Comparison of ENCODE assay signal across 24 cellular contexts in genomic region chr7:43792471-43792870, GRCh38. TPM values are rescaled to one million over a fixed set of nuclear protein-coding genes. Genes with fewer than 3 reads are reported as not detected.
A peak's percentile ranks its signal among the peaks of the same experiment; 100 is the strongest.
DNase-seq lines count a peak whose midpoint lies in the region; ATAC-seq, FAIRE-seq and TF ChIP-seq lines count a peak whose summit lies in the region.
"Had no signal": no experiment of that assay in that cellular context is flagged by ENCODE, and none has a peak within 500 bp of the region (broad histone marks: within the 10 kb centered on the region; RNA-seq: fewer than 3 reads in every experiment).

No MANE protein-coding gene starts in this region.

- no peak overlapping the region for H3K18ac ChIP-seq in trophoblast cell (ENCODE audit: low read length)

- no peaks in the 10 kb centered on the region for H3K9me1 ChIP-seq in K562 (ENCODE audit: control insufficient read depth, insufficient read depth, low read length)

- BruUV-seq in K562 (replicated peaks; lab: Mats Ljungman, UMichigan) = no TSS peak

- H3K79me2 ChIP-seq in K562 (ENCODE audit: control insufficient read depth, insufficient read depth, low read length) (no peaks in the 10 kb centered on the region), trophoblast cell (ENCODE audit: control insufficient read depth, insufficient read depth, low read length, poor library complexity) (no peaks in the 10 kb centered on the region)

- CTCF ChIA-PET in K562 (lab: Yijun Ruan, JAX; ENCODE audit: low intra/inter-chr PET ratio) = no interaction called here

- H2AFZ ChIP-seq in K562 (ENCODE audit: low read depth, low read length) = no peak overlapping the region
- no peak overlapping the region for H2AFZ ChIP-seq in trophoblast cell (ENCODE audit: insufficient read depth, low read length, poor library complexity)
- H2AFZ ChIP-seq: GM23338 had no signal

- no peak overlapping the region for H2BK120ac ChIP-seq in trophoblast cell (ENCODE audit: insufficient read depth, low read length, poor library complexity)

- TF ChIP-seq RAD21 in K562 (CRISPR knock-in tag; conservative IDR thresholded peaks at IDR 0.05 in 1 of 2, IDR thresholded peaks at IDR 0.05 in 1 of 2) = no peak

- no peak overlapping the region for H2BK5ac ChIP-seq in trophoblast cell (ENCODE audit: low read depth, low read length, poor library complexity)

- 73% methylated on average over 6 of the region's 6 CpGs for WGBS in K562 (ENCODE audit: insufficient coverage, low coverage, missing lambda C conversion rate)
- WGBS in gastroesophageal sphincter (ENCODE audit: low coverage in 1 of 2), 2 donors = 64 to 76% methylated on average over 4 to 6 of the region's 6 CpGs
- WGBS in sigmoid colon, 2 donors = 76 to 89% methylated on average over 6 of the region's 6 CpGs
- no CpG with 5 or more reads among the region's 6 CpGs for WGBS in trophoblast cell (ENCODE audit: extremely low coverage, insufficient coverage, insufficient read length)

- intact Hi-C loops in K562 (cut with micrococcal nuclease) = no loop called here
- intact Hi-C loops in sigmoid colon (cut with DNase I) = no loop called here

- no peaks in the 10 kb centered on the region for H3K4me1 ChIP-seq in K562 (replicated peaks in 1 of 2; ENCODE audit: control insufficient read depth in 2 of 2, insufficient read depth in 2 of 2, low read length in 2 of 2)
- peaks cover 0 to 14% (median 0%) of the 10 kb centered on the region in 3 donors for H3K4me1 ChIP-seq in gastroesophageal sphincter
- H3K4me1 ChIP-seq in sigmoid colon = peaks cover 0 to 33% (median 14%) of the 10 kb centered on the region in 4 donors
- H3K4me1 ChIP-seq in trophoblast cell (ENCODE audit: control insufficient read depth in 1 of 2, insufficient read depth in 2 of 2, low read length in 2 of 2) = no peaks in the 10 kb centered on the region
- H3K4me1 ChIP-seq: Caco-2 had no signal

- no peak overlapping the region for H4K12ac ChIP-seq in trophoblast cell (ENCODE audit: low read depth, low read length)

- no peak overlapping the region for H3K23ac ChIP-seq in trophoblast cell (ENCODE audit: low read length)

- H3K27ac ChIP-seq in K562 (ENCODE audit: extremely low read depth, low read depth, low read length) (no peak overlapping the region), gastroesophageal sphincter (peak overlapping the region in 3 of 4 donors; percentile 51 to 74 (median 63)), sigmoid colon (peak overlapping the region in 3 of 4 donors; percentile 38 to 60 (median 48)), trophoblast cell (ENCODE audit: low read depth, low read length) (no peak overlapping the region)
- H3K27ac ChIP-seq: BLaER1 treated with 17β-estradiol and CSF1 and Interleukin-3, amounts not matched to agents 10 nM and 100 nM; SK-N-MC had no signal

- POLR2A ChIA-PET in K562 (lab: Yijun Ruan, JAX) = interaction anchor here (0.6 to 0.9 kb wide), 4 partner anchors 9 to 219 kb away, joined by 3 read pairs; no protein-coding TSS in a partner anchor

- in situ Hi-C loops in K562 (cut with MboI) = no loop called here

- no peak overlapping the region for H3K9ac ChIP-seq in K562 (ENCODE audit: insufficient read depth in 1 of 2, low read depth in 2 of 2, low read length in 2 of 2)
- no peak overlapping the region for H3K9ac ChIP-seq in trophoblast cell (ENCODE audit: low read length)
- H3K9ac ChIP-seq: BLaER1 treated with 17β-estradiol and CSF1 and Interleukin-3, amounts not matched to agents 10 nM and 100 nM had no signal

- TF ChIP-seq CTCF in K562 (IDR thresholded peaks at IDR 0.05 in 2 of 3, conservative IDR thresholded peaks at IDR 0.05 in 1 of 3; ENCODE audit: insufficient read depth in 2 of 3, low read depth in 1 of 3, low read length in 3 of 3) (no peak), gastroesophageal sphincter (IDR thresholded peaks at IDR 0.05) (no peak), sigmoid colon (IDR thresholded peaks at IDR 0.05) (no peak)

- H2BK12ac ChIP-seq in trophoblast cell (ENCODE audit: low read length) = no peak overlapping the region

- no peak overlapping the region for H3K14ac ChIP-seq in trophoblast cell (ENCODE audit: low read length)

- H2AK5ac ChIP-seq in trophoblast cell (ENCODE audit: low read length) = no peak overlapping the region

- no peak overlapping the region for H3K4me2 ChIP-seq in K562 (ENCODE audit: insufficient read depth, low read length)
- no peak overlapping the region for H3K4me2 ChIP-seq in trophoblast cell (ENCODE audit: low read length)
- H3K4me2 ChIP-seq: GM23338 had no signal

- TF ChIP-seq POLR2A in K562 (conservative IDR thresholded peaks at IDR 0.05) (no peak), gastroesophageal sphincter (IDR thresholded peaks at IDR 0.05) (no peak), sigmoid colon (IDR thresholded peaks at IDR 0.05) (no peak)

- H3K9me3 ChIP-seq in K562 (replicated peaks; ENCODE audit: control insufficient read depth, insufficient read depth, low read depth, low read length) (no peaks in the 10 kb centered on the region), gastroesophageal sphincter (no peaks in the 10 kb centered on the region), sigmoid colon (no peaks in the 10 kb centered on the region), trophoblast cell (ENCODE audit: insufficient read depth, low read depth, low read length) (peaks cover 1% of the 10 kb centered on the region)
- H3K9me3 ChIP-seq: BLaER1 treated with 17β-estradiol and CSF1 and Interleukin-3, amounts not matched to agents 10 nM and 100 nM; Caco-2; MG63 had no signal

- peaks cover 49% of the 10 kb centered on the region for H3K36me3 ChIP-seq in K562 (ENCODE audit: control insufficient read depth, insufficient read depth, low read length)
- H3K36me3 ChIP-seq in gastroesophageal sphincter = peaks cover 0 to 90% of the 10 kb centered on the region in 2 donors
- peaks cover 0 to 64% (median 17%) of the 10 kb centered on the region in 4 donors for H3K36me3 ChIP-seq in sigmoid colon
- no peaks in the 10 kb centered on the region for H3K36me3 ChIP-seq in trophoblast cell (ENCODE audit: control insufficient read depth in 1 of 2, insufficient read depth in 2 of 2, low read length in 2 of 2)

- no peak overlapping the region for H4K91ac ChIP-seq in trophoblast cell (ENCODE audit: low read depth, low read length)

- FAIRE-seq in K562 (lab: Jason Lieb, UNC) = peak; percentile 46
- FAIRE-seq: A204.1, G401.6 had no signal

- H4K20me1 ChIP-seq in K562 (replicated peaks; ENCODE audit: control insufficient read depth, insufficient read depth, low read length) = no peaks in the 10 kb centered on the region
- H4K20me1 ChIP-seq: BLaER1 treated with 17β-estradiol and CSF1 and Interleukin-3, amounts not matched to agents 10 nM and 100 nM had no signal

- H3K27me3 ChIP-seq in K562 (ENCODE audit: control insufficient read depth in 2 of 2, insufficient read depth in 2 of 2, low read length in 2 of 2) (no peaks in the 10 kb centered on the region), gastroesophageal sphincter (no peaks in the 10 kb centered on the region), sigmoid colon (no peaks in the 10 kb centered on the region), trophoblast cell (ENCODE audit: insufficient read depth, low read length) (no peaks in the 10 kb centered on the region)
- H3K27me3 ChIP-seq: BLaER1 treated with 17β-estradiol and CSF1 and Interleukin-3, amounts not matched to agents 10 nM and 100 nM; MG63 had no signal

- DNase-seq in COLO829 (ENCODE audit: low spot score) (peak; percentile 58), K562 (ENCODE audit: extremely low read depth in 1 of 4, low spot score in 3 of 4) (no peak), sigmoid colon (no peak), NCI-H510A treated with DMSO at 0.1 percent for 48 hours (lab: John Stamatoyannopoulos, UW) (no peak), trophoblast cell (no peak)
- no peak for DNase-seq in stimulated activated naive CD8-positive, alpha-beta T cell treated with anti-CD3 and anti-CD28 coated beads, Interleukin-15, Interleukin-2, amounts not matched to agents 100 U/mL and 50 U/mL, for 24 hours
- DNase-seq: Caco-2; CD4-positive, alpha-beta memory T cell; H9; MG63; NCI-H1105 treated with DMSO at 0.1 percent for 48 hours; NCI-H146; NCI-H2029; NCI-H446 treated with DMSO at 0.1 percent for 48 hours; NCI-H526 treated with DMSO at 0.1 percent for 48 hours; SHP77 treated with DMSO at 0.1 percent for 48 hours had no signal

- no peak overlapping the region for H3K4me3 ChIP-seq in K562
- no peak overlapping the region for H3K4me3 ChIP-seq in gastroesophageal sphincter
- no peak overlapping the region for H3K4me3 ChIP-seq in sigmoid colon
- no peak overlapping the region for H3K4me3 ChIP-seq in trophoblast cell (ENCODE audit: low read depth, low read length)
- H3K4me3 ChIP-seq: BLaER1 treated with 17β-estradiol and CSF1 and Interleukin-3, amounts not matched to agents 10 nM and 100 nM; GM23338; MG63; SK-N-MC had no signal

- no peak overlapping the region for H4K8ac ChIP-seq in trophoblast cell (ENCODE audit: low read depth, low read length)

- TF ChIP-seq EP300 in K562 (IDR thresholded peaks at IDR 0.05; ENCODE audit: low read length) (no peak), gastroesophageal sphincter (IDR thresholded peaks at IDR 0.05) (no peak), sigmoid colon (IDR thresholded peaks at IDR 0.05) (no peak)

- no peak overlapping the region for H3K4ac ChIP-seq in trophoblast cell (ENCODE audit: low read depth, low read length)

- H3K79me1 ChIP-seq in trophoblast cell (ENCODE audit: low read length) = no peaks in the 10 kb centered on the region

- no peak for ATAC-seq in K562
- peak; percentile 53 for ATAC-seq in gastroesophageal sphincter
- no peak for ATAC-seq in GM21786 (IDR thresholded peaks at IDR 0.05; ENCODE audit: unreplicated experiment)
- no peak for ATAC-seq in stimulated activated naive CD8-positive, alpha-beta T cell treated with anti-CD3 and anti-CD28 coated beads, Interleukin-15, Interleukin-2, amounts not matched to agents 100 U/mL and 50 U/mL, for 24 hours
- ATAC-seq: GM23338, Panc1 had no signal

RNA-seq across cellular contexts. Expression of gene BLVRA, which starts 34.0 kb away (rescaled TPM):
- total RNA-seq in K562 (2011; cell fraction: chromatin; rRNA removed; ENCODE audit: low replicate concordance) = 13.8 and 14.5 TPM in 2 replicates
- 9.5 and 15.5 TPM in 2 replicates for total RNA-seq in K562 (2011; cell fraction: nucleolus; rRNA removed)
- 13.6 and 14.7 TPM in 2 replicates for total RNA-seq in K562 (2011; cell fraction: nucleoplasm; rRNA removed)
- 48.2 and 59.6 TPM in 2 replicates for total RNA-seq in K562 (2014; rRNA removed)
- total RNA-seq in K562 (2014; rRNA removed; fragmentation: Illumina TruSeq; extraction: Trizol) = 54.4 and 54.8 TPM in 2 replicates
- total RNA-seq in K562 (2015; rRNA removed; fragmentation: Illumina TruSeq; extraction: Trizol) = 48.3 and 48.5 TPM in 2 replicates
- total RNA-seq in K562 (2021) = 50.9 and 56.6 TPM in 2 replicates
- 52.5 and 61.5 TPM in 2 replicates for polyA plus RNA-seq in K562 (2011; rRNA removed)
- 29.0 and 42.5 TPM in 2 replicates for polyA plus RNA-seq in K562 (2011; cell fraction: cytosol; rRNA removed)
- polyA plus RNA-seq in K562 (2011; cell fraction: nucleus; rRNA removed) = 11.2 and 19.2 TPM in 2 replicates
- 79.1 and 113 TPM in 2 replicates for polyA plus RNA-seq in K562 (2012)
- 64.2 and 69.0 TPM in 2 replicates for polyA plus RNA-seq in K562 (2014; fragmentation: Illumina TruSeq; extraction: Trizol)
- polyA plus RNA-seq in K562 (2014; fragmentation: Nextera tagmentation; extraction: Ambion mirVana) = 100 to 1,000 TPM; 125 to 147 TPM
- polyA plus RNA-seq in K562 (2014; rRNA removed) = 77.7 and 79.7 TPM in 2 replicates
- polyA minus RNA-seq in K562 (2011; rRNA and poly(A)+ RNA removed) = 36.3 and 37.4 TPM in 2 replicates
- polyA minus RNA-seq in K562 (2011; cell fraction: cytosol; rRNA and poly(A)+ RNA removed) = 20.9 and 23.4 TPM in 2 replicates
- polyA minus RNA-seq in K562 (2011; cell fraction: nucleus; rRNA and poly(A)+ RNA removed) = 6.1 and 10.4 TPM in 2 replicates
- total RNA-seq in gastroesophageal sphincter = 100 to 1,000 TPM in 2 of 4 donors, 10 to 100 TPM in 2; 65.6 to 113 (median 92.6) TPM
- total RNA-seq in sigmoid colon = 100 to 1,000 TPM in 2 of 4 donors, 10 to 100 TPM in 2; 60.4 to 105 (median 94.0) TPM
- 10 to 100 TPM; 22.9 to 35.4 (median 27.9) TPM for polyA plus RNA-seq in sigmoid colon
- 3.4 and 4.0 TPM in 2 replicates for polyA plus RNA-seq in trophoblast cell (2013)

Comparison
In these comparisons a context has a peak if more than half of its experiments do, and no peak if none do; other contexts are left out.
1. H3K27ac ChIP-seq: peak in gastroesophageal sphincter (3 of 4) and sigmoid colon (3 of 4); none in K562 (single experiment) and trophoblast cell (single experiment).